13 cellular contexts compared by ENCODE assay signal in the genomic region with DNA sequence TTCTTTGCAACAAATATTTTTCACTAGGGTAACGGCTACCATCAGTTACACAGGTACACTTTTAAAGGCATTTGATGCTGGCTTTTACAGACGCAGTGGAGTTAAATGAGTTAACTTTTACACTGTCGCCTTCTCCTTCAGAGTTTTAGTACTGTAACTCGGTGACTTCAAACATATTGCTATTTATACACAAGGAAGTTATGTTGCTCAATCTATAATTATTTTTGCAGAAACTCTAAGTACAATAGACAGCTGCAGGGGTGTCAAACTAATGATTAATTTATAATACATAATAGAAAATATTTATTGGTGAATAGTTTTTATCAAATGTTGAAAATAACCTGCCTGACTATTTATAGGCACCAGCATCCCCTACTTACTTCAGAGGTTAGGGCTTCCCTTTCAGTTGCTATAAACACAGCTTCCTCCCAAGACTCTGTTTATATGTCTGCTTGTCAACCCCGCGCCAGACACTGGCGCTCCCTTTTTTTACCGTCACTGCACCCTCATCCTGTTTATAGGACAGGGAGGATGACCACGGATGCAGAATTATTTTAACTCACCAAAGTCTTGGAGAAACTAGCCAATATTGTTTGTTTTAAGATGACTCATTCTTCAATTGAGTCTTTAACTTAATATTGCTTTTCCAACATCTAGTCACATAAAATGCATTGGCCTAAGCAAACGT.
DNase-seq lines count a peak whose midpoint lies in the region; ATAC-seq and TF ChIP-seq lines count a peak whose summit lies in the region.
"Had no signal": no experiment of that assay in that cellular context is flagged by ENCODE, and none has a peak within 500 bp of the region (broad histone marks: within the 10 kb centered on the region; RNA-seq: fewer than 3 reads in every experiment).

No MANE protein-coding gene starts in this region.

- peak overlapping the region in 3 of 11 experiments; percentile 19 to 56 (median 39); a peak in 4 of 22 replicates for H3K27ac ChIP-seq in BLaER1 treated with 17β-estradiol and CSF1 and Interleukin-3, amounts not matched to agents 10 nM and 100 nM
- no peak overlapping the region for H3K27ac ChIP-seq in tibial artery
- H3K27ac ChIP-seq: coronary artery, esophagus muscularis mucosa had no signal

- H4K20me1 ChIP-seq in BLaER1 treated with 17β-estradiol and CSF1 and Interleukin-3, amounts not matched to agents 10 nM and 100 nM = no peaks in the 10 kb centered on the region

- peaks cover 10 to 60% (median 22%) of the 10 kb centered on the region in 10 experiments for H3K4me1 ChIP-seq in BLaER1 treated with 17β-estradiol and CSF1 and Interleukin-3, amounts not matched to agents 10 nM and 100 nM
- peaks cover 0 to 19% (median under 1%) of the 10 kb centered on the region in 4 donors for H3K4me1 ChIP-seq in tibial artery

- no peak overlapping the region for H3K9ac ChIP-seq in BLaER1 treated with 17β-estradiol and CSF1 and Interleukin-3, amounts not matched to agents 10 nM and 100 nM

- DNase-seq in M059J (ENCODE audit: low read depth) (peak; percentile 95), astrocyte of the hippocampus (ENCODE audit: low read depth, low spot score) (peak; percentile 44), left kidney (ENCODE audit: low read depth, low spot score) (peak; percentile 31), anterior cingulate cortex (lab: John Stamatoyannopoulos, UW) (no peak), tibial artery (no peak), NCI-H526 (lab: John Stamatoyannopoulos, UW) (no peak)
- DNase-seq: BE2C; NCI-H2107; stimulated activated CD8-positive, alpha-beta memory T cell treated with anti-CD3 and anti-CD28 coated beads, Interleukin-4, amount 100 ng/mL, for 48 hours had no signal

- H3K27me3 ChIP-seq in BLaER1 treated with 17β-estradiol and CSF1 and Interleukin-3, amounts not matched to agents 10 nM and 100 nM = no peaks in the 10 kb centered on the region
- no peaks in the 10 kb centered on the region for H3K27me3 ChIP-seq in tibial artery
- H3K27me3 ChIP-seq: BE2C, esophagus muscularis mucosa had no signal

- no peak overlapping the region for H3K4me3 ChIP-seq in BLaER1 treated with 17β-estradiol and CSF1 and Interleukin-3, amounts not matched to agents 10 nM and 100 nM
- no peak overlapping the region for H3K4me3 ChIP-seq in tibial artery
- H3K4me3 ChIP-seq: coronary artery, esophagus muscularis mucosa had no signal

- ATAC-seq in esophagus mucosa = no peak

- no peaks in the 10 kb centered on the region for H3K36me3 ChIP-seq in BLaER1 treated with 17β-estradiol and CSF1 and Interleukin-3, amounts not matched to agents 10 nM and 100 nM
- no peaks in the 10 kb centered on the region for H3K36me3 ChIP-seq in tibial artery
- H3K36me3 ChIP-seq: BE2C, esophagus muscularis mucosa had no signal

- intact Hi-C loops in tibial artery (cut with DNase I; ENCODE audit: low total_unique reads) = no loop called here

- peak overlapping the region; percentile 14 to 77 (median 48); a peak in 21 of 22 replicates for H3K4me2 ChIP-seq in BLaER1 treated with 17β-estradiol and CSF1 and Interleukin-3, amounts not matched to agents 10 nM and 100 nM

- no peak for TF ChIP-seq CTCF in tibial artery (IDR thresholded peaks at IDR 0.05)

- no peaks in the 10 kb centered on the region for H3K9me3 ChIP-seq in BLaER1 treated with 17β-estradiol and CSF1 and Interleukin-3, amounts not matched to agents 10 nM and 100 nM (replicated peaks in 1 of 11)
- H3K9me3 ChIP-seq in tibial artery = no peaks in the 10 kb centered on the region
- H3K9me3 ChIP-seq: BE2C, esophagus muscularis mucosa had no signal

Comparison
In these comparisons a context has a peak if more than half of its experiments do, and no peak if none do; other contexts are left out.
1. DNase-seq: peak in M059J (single experiment), astrocyte of the hippocampus (single experiment) and left kidney (single experiment); none in anterior cingulate cortex (0 of 58), tibial artery (0 of 2) and NCI-H526 (0 of 2).